Comparison of ENCODE assay signal across 8 cellular contexts in genomic region chr1:246012271-246012854, GRCh38.
A peak's percentile ranks its signal among the peaks of the same experiment; 100 is the strongest.
DNase-seq lines count a peak whose midpoint lies in the region; ATAC-seq, FAIRE-seq and TF ChIP-seq lines count a peak whose summit lies in the region.

No MANE protein-coding gene starts in this region.

- no peak overlapping the region; the same call in 1 of the 2 replicates for H3K4me2 ChIP-seq in K562 (ENCODE audit: insufficient read depth, low read length)

- DNase-seq in NCI-H226 (peak; percentile 30), K562 (ENCODE audit: extremely low read depth in 1 of 4, low spot score in 3 of 4) (peak; percentile 53 to 72 (median 58)), left lung (no peak)
- DNase-seq in activated effector memory CD4-positive, alpha-beta T cell treated with anti-CD3 and anti-CD28 coated beads, Interleukin-2, amount 50 U/mL, for 16 hours = no peak

- no peaks in the 10 kb centered on the region; the same call in 2 of the 3 replicates for H3K79me2 ChIP-seq in K562 (ENCODE audit: control insufficient read depth, insufficient read depth, low read length)

- H3K27me3 ChIP-seq in K562 (ENCODE audit: control insufficient read depth in 2 of 2, insufficient read depth in 2 of 2, low read length in 2 of 2) (no peaks in the 10 kb centered on the region), left lung (no peaks in the 10 kb centered on the region)

- POLR2A ChIA-PET in K562 (lab: Yijun Ruan, JAX) = interaction anchor here (0.8 to 1.2 kb wide), 2 partner anchors 12 to 24 kb away, joined by 3 to 4 read pairs; no protein-coding TSS in a partner anchor

- intact Hi-C loops in K562 (cut with micrococcal nuclease) = loop anchor here (1.0 to 10.0 kb wide), 7 partner anchors 105 to 742 kb away; no protein-coding TSS in a partner anchor
- intact Hi-C loops in left lung (cut with DNase I) = no loop called here

- 15% methylated on average over 7 of the region's 7 CpGs for WGBS in K562 (ENCODE audit: insufficient coverage, low coverage, missing lambda C conversion rate)

- no peak overlapping the region for H3K27ac ChIP-seq in C4-2B
- H3K27ac ChIP-seq in K562 (ENCODE audit: extremely low read depth, low read depth, low read length) = no peak overlapping the region
- no peak overlapping the region for H3K27ac ChIP-seq in left lung

- no peaks in the 10 kb centered on the region; a peak in 2 of 5 replicates for H3K4me1 ChIP-seq in K562 (replicated peaks in 1 of 2; ENCODE audit: control insufficient read depth in 2 of 2, insufficient read depth in 2 of 2, low read length in 2 of 2)
- peaks cover 0 to 4% of the 10 kb centered on the region in 2 donors for H3K4me1 ChIP-seq in left lung

- FAIRE-seq in K562 (lab: Jason Lieb, UNC) = peak; percentile 85

- CTCF ChIA-PET in K562 (lab: Yijun Ruan, JAX; ENCODE audit: low intra/inter-chr PET ratio) = interaction anchor here (1.4 to 3.5 kb wide), 5 partner anchors 105 to 480 kb away, joined by 6 to 33 read pairs (median 8); no protein-coding TSS in a partner anchor

- H3K9me3 ChIP-seq in K562 (replicated peaks; ENCODE audit: control insufficient read depth, insufficient read depth, low read depth, low read length) (no peaks in the 10 kb centered on the region), left lung (no peaks in the 10 kb centered on the region)

- H3K4me3 ChIP-seq in K562 (no peak overlapping the region), left lung (no peak overlapping the region)

- TF ChIP-seq POLR2A in K562 (conservative IDR thresholded peaks at IDR 0.05) = no peak

- peak; percentile 94 to 97 for TF ChIP-seq RAD21 in K562 (CRISPR knock-in tag; conservative IDR thresholded peaks at IDR 0.05 in 1 of 2, IDR thresholded peaks at IDR 0.05 in 1 of 2)

- TF ChIP-seq EP300 in K562 (IDR thresholded peaks at IDR 0.05; ENCODE audit: low read length) = no peak

- peak; percentile 63 for ATAC-seq in GM19395 (IDR thresholded peaks at IDR 0.05; ENCODE audit: unreplicated experiment)
- ATAC-seq in K562 = peak; percentile 89
- ATAC-seq in left lung = peak; percentile 30
- no peak for ATAC-seq in HG02870 (IDR thresholded peaks at IDR 0.05; ENCODE audit: unreplicated experiment)
- no peak for ATAC-seq in GM18907 (IDR thresholded peaks at IDR 0.05; ENCODE audit: unreplicated experiment)

- no peak overlapping the region for H3K9ac ChIP-seq in K562 (ENCODE audit: insufficient read depth in 1 of 2, low read depth in 2 of 2, low read length in 2 of 2)

- no peaks in the 10 kb centered on the region for H3K9me1 ChIP-seq in K562 (ENCODE audit: control insufficient read depth, insufficient read depth, low read length)

- no TSS peak for BruUV-seq in K562 (replicated peaks; lab: Mats Ljungman, UMichigan)

- TF ChIP-seq CTCF in C4-2B (conservative IDR thresholded peaks at IDR 0.05) (peak; percentile 80), K562 (IDR thresholded peaks at IDR 0.05 in 2 of 3, conservative IDR thresholded peaks at IDR 0.05 in 1 of 3; ENCODE audit: insufficient read depth in 2 of 3, low read depth in 1 of 3, low read length in 3 of 3) (peak; percentile 75 to 92 (median 83)), left lung (IDR thresholded peaks at IDR 0.05) (peak; percentile 62 to 63)

- H4K20me1 ChIP-seq in K562 (replicated peaks; ENCODE audit: control insufficient read depth, insufficient read depth, low read length) = no peaks in the 10 kb centered on the region

- H3K36me3 ChIP-seq in K562 (ENCODE audit: control insufficient read depth, insufficient read depth, low read length) (no peaks in the 10 kb centered on the region), left lung (no peaks in the 10 kb centered on the region)

- in situ Hi-C loops in K562 (cut with MboI) = loop anchor here (25.0 kb wide), 1 partner anchor 275 kb away; no protein-coding TSS in a partner anchor

- H2AFZ ChIP-seq in K562 (ENCODE audit: low read depth, low read length) = peak overlapping the region; percentile 0; the same call in 1 of the 2 replicates

TF ChIP-seq in K562, 482 proteins besides CTCF, POLR2A, EP300 and RAD21 (continues in another document):
- no peak for TF ChIP-seq ERF (CRISPR knock-in tag; IDR thresholded peaks at IDR 0.05)
- no peak for TF ChIP-seq ATF1 (CRISPR knock-in tag; IDR thresholded peaks at IDR 0.05)
- TF ChIP-seq ATF1 (tag; IDR thresholded peaks at IDR 0.05) = 0 out of 2 replicates have a peak, but pooled peaks have one; percentile 17
- no peak for TF ChIP-seq DACH1 (IDR thresholded peaks at IDR 0.05; ENCODE audit: partially characterized antibody)
- no peak for TF ChIP-seq ZBTB49 (CRISPR knock-in tag; IDR thresholded peaks at IDR 0.05; ENCODE audit: borderline replicate concordance)
- no peak for TF ChIP-seq TEAD2 (tag; IDR thresholded peaks at IDR 0.05)
- no peak for TF ChIP-seq DLX4 (CRISPR knock-in tag; IDR thresholded peaks at IDR 0.05)
- no peak for TF ChIP-seq ZNF140 (CRISPR knock-in tag; IDR thresholded peaks at IDR 0.05)
- no peak; a peak in 1 of 4 replicates for TF ChIP-seq MNT (conservative IDR thresholded peaks at IDR 0.05)
- no peak for TF ChIP-seq PTBP1 (IDR thresholded peaks at IDR 0.05; ENCODE audit: low read depth, low read length)
- TF ChIP-seq ZBED1 (IDR thresholded peaks at IDR 0.05) = no peak
- no peak for TF ChIP-seq EZH2 (IDR thresholded peaks at IDR 0.05; ENCODE audit: borderline replicate concordance, low read depth, low read length)
- TF ChIP-seq KLF16 (IDR thresholded peaks at IDR 0.05) = peak; percentile 34; the same call in 1 of the 2 replicates
- peak; percentile 76; the same call in 1 of the 2 replicates for TF ChIP-seq ZNF184 (CRISPR knock-in tag; IDR thresholded peaks at IDR 0.05)
- TF ChIP-seq CGGBP1 (CRISPR knock-in tag; IDR thresholded peaks at IDR 0.05) = no peak
- TF ChIP-seq ZBTB11 (CRISPR knock-in tag; IDR thresholded peaks at IDR 0.05) = no peak

Comparison
In these comparisons a context has a peak if more than half of its experiments do, and no peak if none do; other contexts are left out.
1. ATAC-seq: peak in GM19395 (single experiment), K562 (single experiment) and left lung (single experiment); none in HG02870 (single experiment) and GM18907 (single experiment).
2. DNase-seq: peak in NCI-H226 (single experiment) and K562 (4 of 4); none in left lung (0 of 2) and activated effector memory CD4-positive, alpha-beta T cell treated with anti-CD3 and anti-CD28 coated beads, Interleukin-2, amount 50 U/mL, for 16 hours (single experiment).
3. Peak in every context shown above with its lines, with median percentiles within 50 percentile points of each other: CTCF ChIP-seq.